8 cellular contexts compared by ENCODE assay signal in the genomic region with DNA sequence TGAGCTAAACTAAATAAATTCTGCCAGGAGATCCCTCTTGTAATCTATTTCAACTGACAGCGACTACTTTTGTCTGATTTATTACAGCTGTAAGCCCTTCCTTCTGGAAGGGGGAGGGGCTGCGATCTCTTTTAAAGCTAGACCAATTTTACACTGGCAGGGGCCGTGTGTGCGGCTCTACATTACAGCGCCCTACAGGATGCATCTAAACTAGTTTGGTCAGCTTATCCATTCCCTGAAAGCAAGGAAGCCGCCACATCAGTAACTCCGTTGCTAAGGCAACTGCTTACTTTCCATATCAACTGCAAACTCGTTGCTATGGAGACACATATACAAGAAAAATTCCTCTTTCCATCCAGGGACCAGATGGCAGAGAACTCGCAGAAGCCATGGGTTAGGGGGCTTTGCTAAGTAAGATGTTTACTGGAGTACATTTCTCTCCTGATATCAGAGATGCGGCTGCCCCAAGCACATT. TPM values are rescaled to one million over a fixed set of nuclear protein-coding genes. Genes with fewer than 3 reads are reported as not detected.
A peak's percentile ranks its signal among the peaks of the same experiment; 100 is the strongest.
DNase-seq lines count a peak whose midpoint lies in the region; ATAC-seq and TF ChIP-seq lines count a peak whose summit lies in the region.

No MANE protein-coding gene starts in this region.

- peak; percentile 69 for DNase-seq in AG04449 (ENCODE audit: low read depth, low spot score)
- DNase-seq in amniotic stem cell (lab: John Stamatoyannopoulos, UW): peak; percentile 77
- peak; percentile 62 for DNase-seq in islet precursor cell
- DNase-seq in MG63: no peak
- no peak for DNase-seq in upper lobe of right lung

- CTCF ChIA-PET in AG04449 (lab: Yijun Ruan, JAX): interaction anchor here (1.6 kb wide), 1 partner anchor 373 kb away, joined by 4 read pairs; no protein-coding TSS in a partner anchor

- intact Hi-C loops in upper lobe of right lung (cut with DNase I): loop anchor here (10.0 kb wide), 1 partner anchor 105 kb away; no protein-coding TSS in a partner anchor

- H3K4me1 ChIP-seq in HUES64 (ENCODE audit: insufficient read depth, low read length): peaks cover 38% of the 10 kb centered on the region
- H3K4me1 ChIP-seq in upper lobe of right lung: peaks cover 10% of the 10 kb centered on the region

- TF ChIP-seq CTCF in AG04449 (IDR thresholded peaks at IDR 0.05; ENCODE audit: insufficient read depth, low read length, missing control alignments): peak; percentile 1
- TF ChIP-seq CTCF in upper lobe of right lung (IDR thresholded peaks at IDR 0.05): no peak

- H3K36me3 ChIP-seq in HUES64 (ENCODE audit: insufficient read depth, low read length) (peaks cover 3% of the 10 kb centered on the region), MG63 (no peaks in the 10 kb centered on the region), upper lobe of right lung (no peaks in the 10 kb centered on the region)

- H3K9me3 ChIP-seq in HUES64 (ENCODE audit: insufficient read depth, low read depth, low read length): no peaks in the 10 kb centered on the region
- no peaks in the 10 kb centered on the region for H3K9me3 ChIP-seq in MG63
- no peaks in the 10 kb centered on the region for H3K9me3 ChIP-seq in upper lobe of right lung

- ATAC-seq in HG03025 (IDR thresholded peaks at IDR 0.05; ENCODE audit: low FRiP score, unreplicated experiment): no peak
- no peak for ATAC-seq in GM19328 (IDR thresholded peaks at IDR 0.05; ENCODE audit: unreplicated experiment)
- no peak for ATAC-seq in upper lobe of right lung

- H3K27ac ChIP-seq in HUES64 (ENCODE audit: low read depth, low read length): no peak overlapping the region
- H3K27ac ChIP-seq in upper lobe of right lung: no peak overlapping the region

- POLR2A ChIA-PET in AG04449 (lab: Yijun Ruan, JAX): interaction anchor here (0.9 kb wide), 1 partner anchor 224 kb away, joined by 3 read pairs; no protein-coding TSS in a partner anchor

- H3K9ac ChIP-seq in HUES64 (ENCODE audit: low read depth, low read length): peak overlapping the region; percentile 42; the same call in 1 of the 2 replicates

- H3K27me3 ChIP-seq in HUES64 (ENCODE audit: insufficient read depth, low read length) (no peaks in the 10 kb centered on the region), MG63 (no peaks in the 10 kb centered on the region), upper lobe of right lung (no peaks in the 10 kb centered on the region)

- H3K4me3 ChIP-seq in AG04449 (ENCODE audit: low read depth, low read length): no peak overlapping the region
- no peak overlapping the region for H3K4me3 ChIP-seq in HUES64 (ENCODE audit: low read length)
- no peak overlapping the region for H3K4me3 ChIP-seq in MG63
- no peak overlapping the region for H3K4me3 ChIP-seq in upper lobe of right lung

- WGBS in HUES64: 76% methylated on average over 10 of the region's 10 CpGs

RNA-seq across cellular contexts. Expression of gene FOXN3, which starts 17.4 kb away (rescaled TPM):
- 47.5 TPM for polyA plus RNA-seq in HUES64 (2013, experiment 1 of 2)
- 48.8 TPM for polyA plus RNA-seq in HUES64 (2013, experiment 2 of 2)
- total RNA-seq in MG63 (2014; rRNA removed; shearing (Covaris generic); ENCODE audit: low replicate concordance): 1.4 and 1.6 TPM in 2 replicates
- total RNA-seq in upper lobe of right lung: 103 TPM

Comparison
In these comparisons a context has a peak if more than half of its experiments do, and no peak if none do; other contexts are left out.
1. DNase-seq: peak in AG04449 (single experiment), amniotic stem cell (single experiment) and islet precursor cell (single experiment); none in MG63 (single experiment) and upper lobe of right lung (single experiment).
2. RNA of gene FOXN3, which starts 17.4 kb away (total RNA-seq): 103 TPM in upper lobe of right lung (single experiment); 1.4 to 1.6 TPM in MG63; every median in the first group is over 10 times any median in the second.